In genomic region chr1:175133693-175134435, GRCh38 we compare ENCODE assay signal across 22 cellular contexts. TPM values are rescaled to one million over a fixed set of nuclear protein-coding genes. Genes with fewer than 3 reads are reported as not detected.
DNase-seq lines count a peak whose midpoint lies in the region; ATAC-seq and TF ChIP-seq lines count a peak whose summit lies in the region.
"Had no signal": no experiment of that assay in that cellular context is flagged by ENCODE, and none has a peak within 500 bp of the region (broad histone marks: within the 10 kb centered on the region; RNA-seq: fewer than 3 reads in every experiment).

No MANE protein-coding gene starts in this region.

- ATAC-seq in GM19395 (IDR thresholded peaks at IDR 0.05; ENCODE audit: unreplicated experiment): peak; percentile 54
- ATAC-seq in HG03039 (IDR thresholded peaks at IDR 0.05; ENCODE audit: unreplicated experiment): peak; percentile 42
- no peak for ATAC-seq in naive thymus-derived CD4-positive, alpha-beta T cell
- ATAC-seq in HG03135 (IDR thresholded peaks at IDR 0.05; ENCODE audit: unreplicated experiment): no peak
- ATAC-seq: foreskin keratinocyte, Panc1, right cardiac atrium had no signal

- intact Hi-C loops in esophagus muscularis mucosa (cut with DNase I): no loop called here
- intact Hi-C loops in naive thymus-derived CD4-positive, alpha-beta T cell (cut with micrococcal nuclease): no loop called here

- DNase-seq in EH (ENCODE audit: low read depth): peak; percentile 85
- DNase-seq in esophagus muscularis mucosa (ENCODE audit: extremely low spot score): no peak
- DNase-seq in GM13977 (ENCODE audit: low spot score): no peak
- no peak for DNase-seq in naive thymus-derived CD4-positive, alpha-beta T cell
- DNase-seq: activated B cell treated with CpG ODN at 0.5 μM for 24 hours; kidney; NCI-H187 treated with DMSO at 0.1 percent for 48 hours; NCI-H226; right cardiac atrium; stimulated activated CD4-positive, alpha-beta T cell treated with anti-CD3 and anti-CD28 coated beads, Interleukin-15, amount 100 ng/mL, for 24 hours; thyroid gland had no signal

- H3K27ac ChIP-seq in esophagus muscularis mucosa (replicated peaks in 1 of 4): peak overlapping the region in 3 of 4 donors; percentile 4 to 84 (median 81)
- no peak overlapping the region for H3K27ac ChIP-seq in naive thymus-derived CD4-positive, alpha-beta T cell (ENCODE audit: low read depth, low read length)
- H3K27ac ChIP-seq: foreskin keratinocyte, SK-N-MC, thyroid gland had no signal

- H3K36me3 Mint-ChIP-seq in naive thymus-derived CD4-positive, alpha-beta T cell: peaks cover 0 to 5% (median 0%) of the 10 kb centered on the region in 5 donors

- no peak overlapping the region for H3K4me3 Mint-ChIP-seq in naive thymus-derived CD4-positive, alpha-beta T cell
- H3K4me3 Mint-ChIP-seq: activated B cell treated with CpG ODN at 0.5 μM for 24 hours; activated T-helper 1 cell treated with anti-CD3 and anti-CD28 coated beads, Interleukin-12 subunit alpha, Interleukin-12 subunit beta, Interleukin-2, Interleukin-4 antibody, amounts not matched to agents 30 ng/mL and 10 ng/mL and 1 ng/mL, durations not matched to agents 14 hours and 24 hours and 36 hours; IgD-negative memory B cell had no signal

- no peak for TF ChIP-seq CTCF in esophagus muscularis mucosa (IDR thresholded peaks at IDR 0.05)
- TF ChIP-seq CTCF in GM13977 (IDR thresholded peaks at IDR 0.05; ENCODE audit: extremely low read depth, insufficient read depth, missing control alignments): no peak

- TF ChIP-seq POLR2A in esophagus muscularis mucosa (IDR thresholded peaks at IDR 0.05; ENCODE audit: low read depth): no peak

- no peaks in the 10 kb centered on the region for H3K27me3 ChIP-seq in esophagus muscularis mucosa
- H3K27me3 ChIP-seq in naive thymus-derived CD4-positive, alpha-beta T cell (ENCODE audit: control insufficient read depth in 2 of 2, insufficient read depth in 2 of 2, low read length in 2 of 2): no peaks in the 10 kb centered on the region
- H3K27me3 ChIP-seq: breast epithelium, thyroid gland had no signal

- peaks cover 17 to 32% (median 29%) of the 10 kb centered on the region in 5 donors for H3K27me3 Mint-ChIP-seq in naive thymus-derived CD4-positive, alpha-beta T cell

- in situ Hi-C loops in GM13977 (cut with MboI; ENCODE audit: low pct_unique_long_range_greater_than_20kb, low sequenced_read_pairs, unreplicated experiment): loop anchor here (25.0 kb wide), 1 partner anchor 347 kb away; no protein-coding TSS in a partner anchor

- H3K9me3 Mint-ChIP-seq in naive thymus-derived CD4-positive, alpha-beta T cell: no peaks in the 10 kb centered on the region
- H3K9me3 Mint-ChIP-seq: activated B cell treated with CpG ODN at 0.5 μM for 24 hours; activated T-helper 1 cell treated with anti-CD3 and anti-CD28 coated beads, Interleukin-12 subunit alpha, Interleukin-12 subunit beta, Interleukin-2, Interleukin-4 antibody, amounts not matched to agents 30 ng/mL and 10 ng/mL and 1 ng/mL, durations not matched to agents 14 hours and 24 hours and 36 hours; IgD-negative memory B cell had no signal

- 90% methylated on average over 5 of the region's 5 CpGs for WGBS in esophagus muscularis mucosa

- CTCF ChIA-PET in naive thymus-derived CD4-positive, alpha-beta T cell (lab: Charles Lee): no interaction called here

- no peaks in the 10 kb centered on the region for H3K9me3 ChIP-seq in esophagus muscularis mucosa
- H3K9me3 ChIP-seq in naive thymus-derived CD4-positive, alpha-beta T cell (ENCODE audit: control insufficient read depth in 2 of 3, low read length in 3 of 3): no peaks in the 10 kb centered on the region
- H3K9me3 ChIP-seq: breast epithelium, thyroid gland had no signal

- no peak for TF ChIP-seq EP300 in esophagus muscularis mucosa (IDR thresholded peaks at IDR 0.05)

- H3K36me3 ChIP-seq in esophagus muscularis mucosa: no peaks in the 10 kb centered on the region
- H3K36me3 ChIP-seq in naive thymus-derived CD4-positive, alpha-beta T cell (ENCODE audit: control insufficient read depth in 2 of 3, insufficient read depth in 3 of 3, low read length in 3 of 3): no peaks in the 10 kb centered on the region
- H3K36me3 ChIP-seq: breast epithelium, thyroid gland had no signal

- peaks cover 0 to 2% (median 0%) of the 10 kb centered on the region in 7 donors for H3K4me1 Mint-ChIP-seq in naive thymus-derived CD4-positive, alpha-beta T cell

- H3K27ac Mint-ChIP-seq in naive thymus-derived CD4-positive, alpha-beta T cell: no peak overlapping the region
- H3K27ac Mint-ChIP-seq: activated B cell treated with CpG ODN at 0.5 μM for 24 hours; activated T-helper 1 cell treated with anti-CD3 and anti-CD28 coated beads, Interleukin-12 subunit alpha, Interleukin-12 subunit beta, Interleukin-2, Interleukin-4 antibody, amounts not matched to agents 30 ng/mL and 10 ng/mL and 1 ng/mL, durations not matched to agents 14 hours and 24 hours and 36 hours; IgD-negative memory B cell had no signal

- POLR2A ChIA-PET in naive thymus-derived CD4-positive, alpha-beta T cell (lab: Charles Lee): no interaction called here

- peaks cover 38 to 88% (median 78%) of the 10 kb centered on the region in 4 donors for H3K4me1 ChIP-seq in esophagus muscularis mucosa
- no peaks in the 10 kb centered on the region for H3K4me1 ChIP-seq in naive thymus-derived CD4-positive, alpha-beta T cell (ENCODE audit: control insufficient read depth in 2 of 2, insufficient read depth in 2 of 2, low read length in 2 of 2)
- H3K4me1 ChIP-seq: foreskin keratinocyte had no signal

- no peak overlapping the region for H3K4me3 ChIP-seq in esophagus muscularis mucosa
- H3K4me3 ChIP-seq in naive thymus-derived CD4-positive, alpha-beta T cell (ENCODE audit: low read length): no peak overlapping the region
- H3K4me3 ChIP-seq: breast epithelium, lung, SK-N-MC, thyroid gland had no signal

RNA-seq across cellular contexts. Expression of gene KIAA0040, which starts 58.7 kb away (rescaled TPM):
- total RNA-seq in esophagus muscularis mucosa: 100 to 1,000 TPM in 1 of 4 donors, 10 to 100 TPM in 3; 37.0 to 109 (median 45.1) TPM
- total RNA-seq in naive thymus-derived CD4-positive, alpha-beta T cell: 10 to 100 TPM; 21.7 to 88.1 (median 27.0) TPM
- polyA plus RNA-seq in naive thymus-derived CD4-positive, alpha-beta T cell: 10 to 100 TPM; 31.7 to 33.0 TPM
- total RNA-seq: myocyte had no signal

Comparison
In these comparisons a context has a peak if more than half of its experiments do, and no peak if none do; other contexts are left out.
1. ATAC-seq: peak in GM19395 (single experiment) and HG03039 (single experiment); none in naive thymus-derived CD4-positive, alpha-beta T cell (single experiment) and HG03135 (single experiment).